ENCODE assay signal across 15 cellular contexts in genomic region chr2:160242863-160243552, GRCh38. TPM values are rescaled to one million over a fixed set of nuclear protein-coding genes. Genes with fewer than 3 reads are reported as not detected.
A peak's percentile ranks its signal among the peaks of the same experiment; 100 is the strongest.
DNase-seq lines count a peak whose midpoint lies in the region; ATAC-seq and TF ChIP-seq lines count a peak whose summit lies in the region.
"Had no signal": no experiment of that assay in that cellular context is flagged by ENCODE, and none has a peak within 500 bp of the region (broad histone marks: within the 10 kb centered on the region; RNA-seq: fewer than 3 reads in every experiment).

No MANE protein-coding gene starts in this region.

- TF ChIP-seq CTCF in PC-9 (conservative IDR thresholded peaks at IDR 0.05) (no peak), osteoblast (IDR thresholded peaks at IDR 0.05; ENCODE audit: extremely low read depth, low read depth, low read length) (no peak), testis (IDR thresholded peaks at IDR 0.05) (no peak)

- H3K4me1 ChIP-seq in PC-9 (replicated peaks; ENCODE audit: insufficient read depth) = peaks cover 29% of the 10 kb centered on the region
- peaks cover 14% of the 10 kb centered on the region for H3K4me1 ChIP-seq in osteoblast (ENCODE audit: insufficient read depth, low read length)
- H3K4me1 ChIP-seq in testis = no peaks in the 10 kb centered on the region

- H3K27ac ChIP-seq in PC-9 (peak overlapping the region; percentile 84; the same call in 1 of the 2 replicates), epithelial cell of prostate (peak overlapping the region; percentile 80), osteoblast (ENCODE audit: low read depth, low read length) (no peak overlapping the region), testis (no peak overlapping the region)

- DNase-seq in ELF-1 (ENCODE audit: low read depth, low spot score) (peak; percentile 30), PC-9 (no peak), epithelial cell of prostate (ENCODE audit: low read depth, low spot score) (no peak), osteoblast (ENCODE audit: insufficient read length, low spot score, missing footprints) (no peak), NCI-H2029 (lab: John Stamatoyannopoulos, UW) (no peak), testis (no peak), SKM-1 (lab: John Stamatoyannopoulos, UW; ENCODE audit: unreplicated experiment) (no peak)
- DNase-seq: activated CD4-positive, alpha-beta T cell treated with anti-CD3 and anti-CD28 coated beads for 36 hours; naive B cell; NCI-H146; retina; SHP77; stimulated activated CD8-positive, alpha-beta memory T cell treated with anti-CD3 and anti-CD28 coated beads, Interleukin-4, amount 100 ng/mL, for 48 hours; transverse colon had no signal

- CTCF ChIA-PET in PC-9 (lab: Charles Lee) = no interaction called here

- H3K79me2 ChIP-seq in PC-9 (ENCODE audit: low read depth) (no peaks in the 10 kb centered on the region), osteoblast (ENCODE audit: insufficient read depth, low read length) (no peaks in the 10 kb centered on the region)

- 45 to 65% methylated on average over 3 of the region's 3 CpGs for WGBS in testis, 2 donors

- no TSS peak for BruUV-seq in PC-9 (replicated peaks; lab: Mats Ljungman, UMichigan)

- POLR2A ChIA-PET in PC-9 (lab: Charles Lee; ENCODE audit: unreplicated experiment) = interaction anchor here (0.6 kb wide), 1 partner anchor 96 kb away, joined by 3 read pairs; no protein-coding TSS in a partner anchor

- no peak overlapping the region for H3K4me2 ChIP-seq in PC-9
- H3K4me2 ChIP-seq in osteoblast (ENCODE audit: insufficient read depth, low read length) = no peak overlapping the region

- no peaks in the 10 kb centered on the region for H3K27me3 ChIP-seq in PC-9 (ENCODE audit: insufficient read depth, low read depth)
- H3K27me3 ChIP-seq in osteoblast (ENCODE audit: insufficient read depth, low read length) = no peaks in the 10 kb centered on the region
- H3K27me3 ChIP-seq in testis = no peaks in the 10 kb centered on the region
- H3K27me3 ChIP-seq: transverse colon had no signal

- H3K9me2 ChIP-seq in PC-9 (ENCODE audit: insufficient read depth) = no peaks in the 10 kb centered on the region

- H3K36me3 ChIP-seq in PC-9 (ENCODE audit: low read depth) (no peaks in the 10 kb centered on the region), osteoblast (ENCODE audit: insufficient read depth, low read length) (no peaks in the 10 kb centered on the region), testis (ENCODE audit: low read depth, missing control alignments) (no peaks in the 10 kb centered on the region)
- H3K36me3 ChIP-seq: transverse colon had no signal

- no peak overlapping the region for H3K4me3 ChIP-seq in PC-9
- no peak overlapping the region for H3K4me3 ChIP-seq in osteoblast (ENCODE audit: insufficient read depth, low read length)
- H3K4me3 ChIP-seq in testis = no peak overlapping the region
- H3K4me3 ChIP-seq: transverse colon had no signal

- no peak for ATAC-seq in HG02759 (IDR thresholded peaks at IDR 0.05; ENCODE audit: unreplicated experiment)
- ATAC-seq: activated CD4-positive, alpha-beta T cell treated with anti-CD3 and anti-CD28 coated beads for 36 hours had no signal

- intact Hi-C loops in PC-9 (cut with micrococcal nuclease; ENCODE audit: unreplicated experiment) (loop anchor here (5.0 kb wide), 1 partner anchor 36 kb away; no protein-coding TSS in a partner anchor), testis (cut with DNase I; ENCODE audit: low total_unique reads) (no loop called here)

- H4K20me1 ChIP-seq in PC-9 (ENCODE audit: insufficient read depth) (no peaks in the 10 kb centered on the region), osteoblast (ENCODE audit: insufficient read depth, low read length) (no peaks in the 10 kb centered on the region)

- no peak for TF ChIP-seq POLR2A in testis (IDR thresholded peaks at IDR 0.05)

- H3F3A ChIP-seq in PC-9 (ENCODE audit: insufficient read depth, low read depth) = peaks cover 13% of the 10 kb centered on the region

- no peaks in the 10 kb centered on the region for H3K9me3 ChIP-seq in PC-9 (ENCODE audit: insufficient read depth, low read depth)
- no peaks in the 10 kb centered on the region for H3K9me3 ChIP-seq in osteoblast (ENCODE audit: low read depth, low read length)
- no peaks in the 10 kb centered on the region for H3K9me3 ChIP-seq in testis
- H3K9me3 ChIP-seq: transverse colon had no signal

- no peak overlapping the region for H2AFZ ChIP-seq in PC-9
- peak overlapping the region; percentile 22 for H2AFZ ChIP-seq in osteoblast (ENCODE audit: low read length)

RNA-seq across cellular contexts. Expression of gene ITGB6, which starts 42.9 kb away (rescaled TPM):
- total RNA-seq in PC-9 (2021) = 24.3 and 30.6 TPM in 2 replicates
- under 0.01 TPM in 2 replicates for total RNA-seq in osteoblast
- under 1 TPM; 0.12 to 0.79 TPM for total RNA-seq in testis
- 0.18 TPM for polyA plus RNA-seq in testis (ENCODE audit: insufficient read depth, low read depth, low replicate concordance)
- total RNA-seq: activated CD4-positive, alpha-beta T cell treated with anti-CD3 and anti-CD28 coated beads for 36 hours had no signal

Comparison
In these comparisons a context has a peak if more than half of its experiments do, and no peak if none do; other contexts are left out.
1. H3K27ac ChIP-seq: peak in PC-9 (single experiment) and epithelial cell of prostate (single experiment); none in osteoblast (single experiment) and testis (0 of 2).
2. RNA of gene ITGB6, which starts 42.9 kb away (total RNA-seq): 24.3 to 30.6 TPM in PC-9; 0.12 to 0.79 TPM in testis and under 0.01 TPM in osteoblast; every median in the first group is over 10 times any median in the second.